Comparison of ENCODE assay signal across 28 cellular contexts in the genomic region with DNA sequence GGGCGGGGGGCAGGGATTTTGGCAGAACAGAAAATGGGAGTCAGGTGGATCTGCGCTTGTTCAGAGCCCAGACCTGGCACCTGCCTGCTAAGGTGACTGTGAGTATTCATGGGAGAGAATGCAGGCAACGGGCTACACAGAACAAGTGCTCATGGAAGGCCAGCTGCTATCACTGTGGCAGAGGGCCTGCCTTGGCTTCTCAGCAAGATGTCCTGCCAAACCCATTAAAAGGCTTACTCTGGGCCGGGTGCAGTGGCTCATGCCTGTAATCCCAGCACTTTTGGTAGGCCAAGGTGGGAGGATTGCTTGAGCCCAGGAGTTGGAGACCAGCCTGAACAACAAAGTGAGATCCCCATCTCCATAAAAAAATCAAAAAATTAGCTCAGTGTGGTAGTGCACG. TPM values are rescaled to one million over a fixed set of nuclear protein-coding genes. Genes with fewer than 3 reads are reported as not detected.
"Had no signal": no experiment of that assay in that cellular context is flagged by ENCODE, and none has a peak within 500 bp of the region (broad histone marks: within the 10 kb centered on the region; RNA-seq: fewer than 3 reads in every experiment).

No MANE protein-coding gene starts in this region.

- H3K4me3 ChIP-seq: adrenal gland, K562 had no signal

- DNase-seq: activated B cell treated with CpG ODN at 0.5 μM for 24 hours; activated CD4-positive, alpha-beta memory T cell treated with anti-CD3 and anti-CD28 coated beads for 36 hours; activated CD4-positive, alpha-beta T cell treated with anti-CD3 and anti-CD28 coated beads for 1 hour; activated CD4-positive, alpha-beta T cell treated with anti-CD3 and anti-CD28 coated beads, Interleukin-2, amount 10 ng/mL, durations not matched to agents 24 days and 14 days; activated CD8-positive, alpha-beta memory T cell treated with anti-CD3 and anti-CD28 coated beads for 24 hours; activated gamma-delta T cell; activated naive CD4-positive, alpha-beta T cell treated with anti-CD3 and anti-CD28 coated beads for 36 hours; activated T-cell treated with anti-CD3 and anti-CD28 coated beads for 4 hours; activated T-cell treated with anti-CD3 and anti-CD28 coated beads, Interleukin-2, amount 50 U/mL, for 48 hours; adrenal gland; anterior cingulate cortex; Karpas-422; MM.1S; NCI-H1105; NCI-H1436; NCI-H1694 treated with DMSO at 0.1 percent for 48 hours; NCI-H2029 treated with DMSO at 0.1 percent for 48 hours; NCI-H510A treated with DMSO at 0.1 percent for 48 hours; NCI-H69; RPMI8226; SHP77 treated with DMSO at 0.1 percent for 48 hours; T-helper 2 cell; T1000 had no signal

- H3K27ac ChIP-seq: adrenal gland had no signal

- FAIRE-seq: K562, TTC549 had no signal

- ATAC-seq: activated T-helper 17 cell treated with anti-CD3 and anti-CD28 coated beads, Interleukin-2, amount 50 U/mL, for 72 hours; K562; Panc1 had no signal

- H3K9me3 ChIP-seq: adrenal gland had no signal

- H3K36me3 ChIP-seq: adrenal gland had no signal

- H3K27me3 ChIP-seq: adrenal gland had no signal

- H3K4me1 ChIP-seq: adrenal gland had no signal

RNA-seq across cellular contexts. Expression of a gene that starts 21.0 kb away (rescaled TPM):
- total RNA-seq: activated B cell treated with CpG ODN at 0.5 μM for 24 hours; activated CD4-positive, alpha-beta memory T cell treated with anti-CD3 and anti-CD28 coated beads for 36 hours; activated CD4-positive, alpha-beta T cell treated with anti-CD3 and anti-CD28 coated beads, Interleukin-2, amount 10 ng/mL, durations not matched to agents 24 days and 14 days; activated naive CD4-positive, alpha-beta T cell treated with anti-CD3 and anti-CD28 coated beads for 36 hours; activated T-helper 17 cell treated with anti-CD3 and anti-CD28 coated beads, Interleukin-2, amount 50 U/mL, for 72 hours; K562; OCI-LY7 had no signal
- polyA plus RNA-seq: K562 had no signal
